7 cellular contexts compared by ENCODE assay signal in genomic region chr5:74225587-74225986, GRCh38.
"Had no signal": no experiment of that assay in that cellular context is flagged by ENCODE, and none has a peak within 500 bp of the region (broad histone marks: within the 10 kb centered on the region; RNA-seq: fewer than 3 reads in every experiment).

No MANE protein-coding gene starts in this region.

- H3K9ac ChIP-seq: GM23248 had no signal

- H2AFZ ChIP-seq: GM23248 had no signal

- DNase-seq: GM23248, GOT3, H7 had no signal

- FAIRE-seq: HTR-8/SVneo had no signal

- H3K27ac ChIP-seq: GM23248 had no signal

- H3K4me1 Mint-ChIP-seq: IgD-negative memory B cell had no signal

- ATAC-seq: HCT116 had no signal

- H3K27ac Mint-ChIP-seq: IgD-negative memory B cell had no signal

- H3K36me3 ChIP-seq: HAP-1 had no signal

- H3K4me3 ChIP-seq: GM23248, HAP-1 had no signal

- H3K36me3 Mint-ChIP-seq: IgD-negative memory B cell had no signal

- H3K4me3 Mint-ChIP-seq: IgD-negative memory B cell had no signal

- H3K9me3 ChIP-seq: HAP-1 had no signal

- H3K4me1 ChIP-seq: HAP-1 had no signal
